In genomic region chrX:31117195-31117594, GRCh38 we compare ENCODE assay signal across 23 cellular contexts. TPM values are rescaled to one million over a fixed set of nuclear protein-coding genes. Genes with fewer than 3 reads are reported as not detected.
"Had no signal": no experiment of that assay in that cellular context is flagged by ENCODE, and none has a peak within 500 bp of the region (broad histone marks: within the 10 kb centered on the region; RNA-seq: fewer than 3 reads in every experiment).

No MANE protein-coding gene starts in this region.

- H3K9me3 ChIP-seq: heart right ventricle, left ventricle myocardium inferior, psoas muscle, right atrium auricular region had no signal

- H3K4me2 ChIP-seq: smooth muscle cell had no signal

- ATAC-seq: esophagus mucosa, psoas muscle had no signal

- H3K9ac ChIP-seq: parathyroid adenoma had no signal

- H3K36me3 ChIP-seq: right atrium auricular region had no signal

- H2AFZ ChIP-seq: parathyroid adenoma had no signal

- H3K27me3 ChIP-seq: right atrium auricular region had no signal

- H3K27ac ChIP-seq: dorsolateral prefrontal cortex, left ventricle myocardium inferior, parathyroid adenoma, psoas muscle, right atrium auricular region had no signal

- H3K4me1 ChIP-seq: left ventricle myocardium inferior, parathyroid adenoma, psoas muscle, right atrium auricular region had no signal

- H3K4me3 ChIP-seq: dorsolateral prefrontal cortex, heart right ventricle, left ventricle myocardium inferior, psoas muscle, right atrium auricular region, smooth muscle cell had no signal

- FAIRE-seq: frontal cortex, islet of Langerhans had no signal

- DNase-seq: cortex of kidney; dorsolateral prefrontal cortex; effector CD8-positive, alpha-beta T cell; heart right ventricle; hypothalamus; left ventricle myocardium inferior; mesendoderm; naive B cell; occipital lobe; psoas muscle; stimulated activated CD4-positive, alpha-beta T cell treated with anti-CD3 and anti-CD28 coated beads, Interleukin-2, amount 100 ng/mL, for 48 hours; stimulated activated naive CD4-positive, alpha-beta T cell treated with Interleukin-2 at 50 U/mL for 16 hours; trophoblast cell had no signal

- H3K79me2 ChIP-seq: parathyroid adenoma had no signal

RNA-seq across cellular contexts. Expression of gene FTHL17, which starts 45.4 kb away (rescaled TPM):
- total RNA-seq: dorsolateral prefrontal cortex, esophagus mucosa, frontal cortex, glomerular endothelial cell, heart right ventricle, left ventricle myocardium inferior, lung microvascular endothelial cell, occipital lobe, psoas muscle, right atrium auricular region, smooth muscle cell, urinary bladder had no signal
- polyA plus RNA-seq: heart right ventricle, psoas muscle, smooth muscle cell, thymus, urinary bladder had no signal
